ENCODE assay signal across 15 cellular contexts in genomic region chr18:63241317-63241712, GRCh38.
DNase-seq lines count a peak whose midpoint lies in the region; ATAC-seq and TF ChIP-seq lines count a peak whose summit lies in the region.
"Had no signal": no experiment of that assay in that cellular context is flagged by ENCODE, and none has a peak within 500 bp of the region (broad histone marks: within the 10 kb centered on the region; RNA-seq: fewer than 3 reads in every experiment).

No MANE protein-coding gene starts in this region.

- ATAC-seq in left lobe of liver (peak; percentile 8), GM18511 (IDR thresholded peaks at IDR 0.05; ENCODE audit: unreplicated experiment) (no peak)
- ATAC-seq in stimulated activated memory B cell treated with anti-CD40 and anti-IgM and Interleukin-4, amounts not matched to agents 10 μg/mL and 1 μg/mL and 100 μg/mL, for 72 hours, result no peak

- CTCF ChIA-PET in activated CD4-positive, alpha-beta memory T cell treated with anti-CD3 and anti-CD28 coated beads, Interleukin-2, amount 10 ng/mL, durations not matched to agents 7 days and 5 days (lab: Charles Lee), result no interaction called here
- CTCF ChIA-PET in activated CD4-positive, alpha-beta memory T cell treated with anti-CD3 and anti-CD28 coated beads for 36 hours (lab: Charles Lee), result interaction anchor here (1.6 kb wide), 1 partner anchor 77 kb away, joined by 5 read pairs; no protein-coding TSS in a partner anchor

- H3K9me3 Mint-ChIP-seq in activated CD4-positive, alpha-beta memory T cell treated with anti-CD3 and anti-CD28 coated beads, Interleukin-2, amount 10 ng/mL, durations not matched to agents 7 days and 5 days, result no peaks in the 10 kb centered on the region
- H3K9me3 Mint-ChIP-seq in activated CD4-positive, alpha-beta memory T cell treated with anti-CD3 and anti-CD28 coated beads for 36 hours, result peaks cover 7% of the 10 kb centered on the region
- peaks cover 3% of the 10 kb centered on the region for H3K9me3 Mint-ChIP-seq in stimulated activated memory B cell treated with anti-CD40 and anti-IgM and Interleukin-4, amounts not matched to agents 10 μg/mL and 1 μg/mL and 100 μg/mL, for 72 hours

- H3K27ac ChIP-seq in WERI-Rb-1, result no peak overlapping the region

- H3K27ac Mint-ChIP-seq in activated CD4-positive, alpha-beta memory T cell treated with anti-CD3 and anti-CD28 coated beads, Interleukin-2, amount 10 ng/mL, durations not matched to agents 7 days and 5 days, result peak overlapping the region; percentile 17
- H3K27ac Mint-ChIP-seq in activated CD4-positive, alpha-beta memory T cell treated with anti-CD3 and anti-CD28 coated beads for 36 hours, result no peak overlapping the region
- peak overlapping the region; percentile 26 for H3K27ac Mint-ChIP-seq in stimulated activated memory B cell treated with anti-CD40 and anti-IgM and Interleukin-4, amounts not matched to agents 10 μg/mL and 1 μg/mL and 100 μg/mL, for 72 hours

- no peak for DNase-seq in activated CD4-positive, alpha-beta memory T cell treated with anti-CD3 and anti-CD28 coated beads, Interleukin-2, amount 10 ng/mL, durations not matched to agents 7 days and 5 days
- no peak for DNase-seq in activated CD4-positive, alpha-beta memory T cell treated with anti-CD3 and anti-CD28 coated beads for 36 hours
- DNase-seq in Caki2 (ENCODE audit: low read depth) (peak; percentile 14), left lobe of liver (ENCODE audit: low spot score) (no peak), HCEC 1CT (no peak), WERI-Rb-1 (no peak)
- DNase-seq: C1 segment of cervical spinal cord, Caco-2, IMR-90, NCI-H1436, NCI-H2081, NCI-H524 had no signal

- no peaks in the 10 kb centered on the region for H3K9me3 ChIP-seq in WERI-Rb-1 (ENCODE audit: severe bottlenecking)
- H3K9me3 ChIP-seq: Caco-2, HAP-1 had no signal

- H3K36me3 Mint-ChIP-seq in activated CD4-positive, alpha-beta memory T cell treated with anti-CD3 and anti-CD28 coated beads, Interleukin-2, amount 10 ng/mL, durations not matched to agents 7 days and 5 days (ENCODE audit: low read depth), result peaks cover 89% of the 10 kb centered on the region
- peaks cover 52% of the 10 kb centered on the region for H3K36me3 Mint-ChIP-seq in activated CD4-positive, alpha-beta memory T cell treated with anti-CD3 and anti-CD28 coated beads for 36 hours
- H3K36me3 Mint-ChIP-seq in stimulated activated memory B cell treated with anti-CD40 and anti-IgM and Interleukin-4, amounts not matched to agents 10 μg/mL and 1 μg/mL and 100 μg/mL, for 72 hours, result peaks cover 58% of the 10 kb centered on the region

- H3K36me3 ChIP-seq in WERI-Rb-1, result no peaks in the 10 kb centered on the region
- H3K36me3 ChIP-seq: HAP-1 had no signal

- H3K4me3 Mint-ChIP-seq in activated CD4-positive, alpha-beta memory T cell treated with anti-CD3 and anti-CD28 coated beads, Interleukin-2, amount 10 ng/mL, durations not matched to agents 7 days and 5 days, result no peak overlapping the region
- no peak overlapping the region for H3K4me3 Mint-ChIP-seq in activated CD4-positive, alpha-beta memory T cell treated with anti-CD3 and anti-CD28 coated beads for 36 hours
- H3K4me3 Mint-ChIP-seq in stimulated activated memory B cell treated with anti-CD40 and anti-IgM and Interleukin-4, amounts not matched to agents 10 μg/mL and 1 μg/mL and 100 μg/mL, for 72 hours, result no peak overlapping the region

- no peaks in the 10 kb centered on the region for H3K27me3 Mint-ChIP-seq in activated CD4-positive, alpha-beta memory T cell treated with anti-CD3 and anti-CD28 coated beads, Interleukin-2, amount 10 ng/mL, durations not matched to agents 7 days and 5 days
- H3K27me3 Mint-ChIP-seq in activated CD4-positive, alpha-beta memory T cell treated with anti-CD3 and anti-CD28 coated beads for 36 hours, result no peaks in the 10 kb centered on the region
- no peaks in the 10 kb centered on the region for H3K27me3 Mint-ChIP-seq in stimulated activated memory B cell treated with anti-CD40 and anti-IgM and Interleukin-4, amounts not matched to agents 10 μg/mL and 1 μg/mL and 100 μg/mL, for 72 hours

- peaks cover 37% of the 10 kb centered on the region for H3K4me1 Mint-ChIP-seq in activated CD4-positive, alpha-beta memory T cell treated with anti-CD3 and anti-CD28 coated beads, Interleukin-2, amount 10 ng/mL, durations not matched to agents 7 days and 5 days
- peaks cover 49% of the 10 kb centered on the region for H3K4me1 Mint-ChIP-seq in activated CD4-positive, alpha-beta memory T cell treated with anti-CD3 and anti-CD28 coated beads for 36 hours (ENCODE audit: low read depth)
- H3K4me1 Mint-ChIP-seq in stimulated activated memory B cell treated with anti-CD40 and anti-IgM and Interleukin-4, amounts not matched to agents 10 μg/mL and 1 μg/mL and 100 μg/mL, for 72 hours, result peaks cover 40% of the 10 kb centered on the region

- intact Hi-C loops in activated CD4-positive, alpha-beta memory T cell treated with anti-CD3 and anti-CD28 coated beads for 36 hours (cut with micrococcal nuclease), result no loop called here

- H3K4me3 ChIP-seq in WERI-Rb-1 (ENCODE audit: low read depth, low read length), result no peak overlapping the region
- H3K4me3 ChIP-seq: HAP-1 had no signal

- H3K27me3 ChIP-seq in WERI-Rb-1 (ENCODE audit: insufficient read depth, low read depth, severe bottlenecking), result no peaks in the 10 kb centered on the region

- in situ Hi-C loops in Caki2 (cut with HindIII; ENCODE audit: low pct_unique_long_range_greater_than_20kb, low sequenced_read_pairs), result no loop called here

- POLR2A ChIA-PET in activated CD4-positive, alpha-beta memory T cell treated with anti-CD3 and anti-CD28 coated beads, Interleukin-2, amount 10 ng/mL, durations not matched to agents 7 days and 5 days (lab: Charles Lee), result interaction anchor here (1.5 kb wide), 1 partner anchor 13 kb away, joined by 3 read pairs; no protein-coding TSS in a partner anchor
- POLR2A ChIA-PET in activated CD4-positive, alpha-beta memory T cell treated with anti-CD3 and anti-CD28 coated beads for 36 hours (lab: Charles Lee), result no interaction called here

- TF ChIP-seq CTCF in WERI-Rb-1 (IDR thresholded peaks at IDR 0.05; ENCODE audit: low read depth, low read length), result no peak
